8 cellular contexts compared by ENCODE assay signal in the genomic region with DNA sequence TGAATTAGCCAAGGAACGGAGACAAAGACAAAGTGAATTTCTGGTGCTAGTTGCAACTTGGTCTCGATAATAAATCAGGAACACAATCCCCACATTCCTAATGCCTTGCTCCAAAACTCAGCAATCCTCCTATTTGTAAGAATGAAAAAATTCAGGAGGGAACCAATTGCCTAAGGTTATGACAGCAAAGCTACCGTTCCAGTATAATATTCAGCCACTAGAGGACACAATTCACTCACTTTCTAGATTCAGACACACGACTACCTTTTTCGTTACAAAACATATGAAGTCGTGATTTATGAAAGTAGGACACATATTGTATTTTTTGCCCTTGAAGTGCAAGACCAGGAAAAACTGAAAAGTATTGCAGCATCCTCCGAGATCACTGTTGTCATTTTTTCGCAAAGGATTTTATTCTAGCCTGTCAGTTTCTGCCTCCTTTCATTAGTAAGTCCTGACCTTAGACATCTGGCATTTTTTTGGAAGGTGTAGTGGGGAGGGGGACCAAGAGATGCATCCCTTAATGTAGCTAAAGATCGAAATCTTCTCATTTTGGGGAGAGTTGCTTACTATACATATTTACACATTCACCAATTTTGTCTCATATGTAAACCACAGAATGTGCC.
DNase-seq lines count a peak whose midpoint lies in the region; ATAC-seq and TF ChIP-seq lines count a peak whose summit lies in the region.

No MANE protein-coding gene starts in this region.

- H3K27me3 ChIP-seq in ascending aorta (no peaks in the 10 kb centered on the region), tibial nerve (no peaks in the 10 kb centered on the region)

- peak; percentile 13 for DNase-seq in GF-D8 (lab: John Stamatoyannopoulos, UW)
- peak; percentile 59 for DNase-seq in NB4 (ENCODE audit: low read depth)
- no peak for DNase-seq in ascending aorta (ENCODE audit: low spot score in 2 of 2)
- peak; percentile 41 for DNase-seq in iris pigment epithelial cell (ENCODE audit: low read depth)
- peak in 1 of 2 donors; percentile 14 for DNase-seq in tibial nerve (ENCODE audit: low spot score in 2 of 2)
- no peak for DNase-seq in GM13976 (ENCODE audit: low spot score)

- peak; percentile 69 for TF ChIP-seq CTCF in NB4 (IDR thresholded peaks at IDR 0.05; ENCODE audit: low read depth, low read length)
- TF ChIP-seq CTCF in ascending aorta (IDR thresholded peaks at IDR 0.05) = peak; percentile 17 to 56 (median 33)
- TF ChIP-seq CTCF in tibial nerve (IDR thresholded peaks at IDR 0.05) = peak; percentile 35 to 71 (median 47)
- no peak for TF ChIP-seq CTCF in GM13976 (IDR thresholded peaks at IDR 0.05; ENCODE audit: borderline replicate concordance, control extremely low read depth, extremely low read depth, insufficient read depth, missing control alignments)

- TF ChIP-seq POLR2A in NB4 (IDR thresholded peaks at IDR 0.05; ENCODE audit: extremely low read depth, insufficient read length) (no peak), tibial nerve (IDR thresholded peaks at IDR 0.05) (no peak)

- intact Hi-C loops in ascending aorta (cut with DNase I) = no loop called here

- ATAC-seq in HG02973 (IDR thresholded peaks at IDR 0.05; ENCODE audit: unreplicated experiment) (no peak), HG03159 (IDR thresholded peaks at IDR 0.05; ENCODE audit: unreplicated experiment) (no peak)

- in situ Hi-C loops in GM13976 (cut with MboI; ENCODE audit: low sequenced_read_pairs, unreplicated experiment) = no loop called here

- no peaks in the 10 kb centered on the region for H3K36me3 ChIP-seq in ascending aorta
- H3K36me3 ChIP-seq in tibial nerve = no peaks in the 10 kb centered on the region

- no peak for TF ChIP-seq EP300 in tibial nerve (IDR thresholded peaks at IDR 0.05)

- H3K9me3 ChIP-seq in ascending aorta (no peaks in the 10 kb centered on the region), tibial nerve (no peaks in the 10 kb centered on the region)

- H3K4me3 ChIP-seq in NB4 (ENCODE audit: low read depth, low read length) (no peak overlapping the region), ascending aorta (no peak overlapping the region), tibial nerve (no peak overlapping the region)

- H3K27ac ChIP-seq in ascending aorta = no peak overlapping the region
- no peak overlapping the region for H3K27ac ChIP-seq in tibial nerve

- H3K4me1 ChIP-seq in ascending aorta = no peaks in the 10 kb centered on the region
- no peaks in the 10 kb centered on the region for H3K4me1 ChIP-seq in tibial nerve

- WGBS in tibial nerve, 2 donors = 29 to 34% methylated on average over 9 of the region's 9 CpGs

Comparison
In these comparisons a context has a peak if more than half of its experiments do, and no peak if none do; other contexts are left out.
1. DNase-seq: peak in GF-D8 (single experiment), NB4 (single experiment) and iris pigment epithelial cell (single experiment); none in ascending aorta (0 of 2) and GM13976 (single experiment).